Comparison of ENCODE assay signal across 27 cellular contexts in the genomic region with DNA sequence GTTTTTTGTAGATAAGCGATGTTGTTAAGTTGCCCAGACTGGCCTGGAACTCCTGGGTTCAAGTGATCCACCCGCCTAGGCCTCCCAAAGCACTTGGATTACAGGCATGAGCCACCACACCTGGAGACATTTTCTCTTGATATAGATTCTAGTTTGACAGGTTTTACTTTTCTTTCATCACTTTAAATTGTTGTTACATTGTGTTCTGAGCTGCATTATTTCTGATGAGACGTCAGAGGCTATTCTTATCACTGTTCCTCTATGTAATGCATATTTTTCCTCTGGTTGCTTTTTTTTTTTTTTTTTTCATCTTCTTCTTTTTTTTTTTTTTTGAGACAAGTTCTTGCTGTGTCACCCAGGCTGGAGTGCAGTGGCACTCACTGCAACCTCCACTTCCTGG.
"Had no signal": no experiment of that assay in that cellular context is flagged by ENCODE, and none has a peak within 500 bp of the region (broad histone marks: within the 10 kb centered on the region; RNA-seq: fewer than 3 reads in every experiment).

No MANE protein-coding gene starts in this region.

- H3K4me1 Mint-ChIP-seq: naive thymus-derived CD8-positive, alpha-beta T cell; nephron progenitor cell; stimulated activated effector memory CD8-positive, alpha-beta T cell treated with anti-CD3 and anti-CD28 coated beads, Interleukin-12 subunit alpha, Interleukin-12 subunit beta, amount 100 ng/mL, for 72 hours had no signal

- ATAC-seq: gastrocnemius medialis; left ventricle myocardium superior; lower lobe of right lung; naive thymus-derived CD8-positive, alpha-beta T cell; psoas muscle; right cardiac atrium; stimulated activated effector memory CD8-positive, alpha-beta T cell treated with anti-CD3 and anti-CD28 coated beads, Interleukin-12 subunit alpha, Interleukin-12 subunit beta, amount 100 ng/mL, for 72 hours had no signal

- DNase-seq: dermis blood vessel endothelial cell; effector memory CD4-positive, alpha-beta T cell; erythroblast; foreskin fibroblast; gastrocnemius medialis; head of caudate nucleus; left ventricle myocardium superior; lower lobe of right lung; naive thymus-derived CD8-positive, alpha-beta T cell; nephron progenitor cell; occipital lobe; ovary; posterior cingulate gyrus; psoas muscle; right cardiac atrium; sigmoid colon; stimulated activated CD4-positive, alpha-beta T cell treated with anti-CD3 and anti-CD28 coated beads, Interleukin-2, amount 100 ng/mL, for 24 hours; stimulated activated CD4-positive, alpha-beta T cell treated with anti-CD3 and anti-CD28 coated beads, Interleukin-4, amount 100 ng/mL, for 24 hours; stimulated activated naive CD4-positive, alpha-beta T cell treated with Interleukin-2 at 50 U/mL for 16 hours; stomach; thyroid gland; upper lobe of left lung had no signal

- H3K36me3 Mint-ChIP-seq: stimulated activated effector memory CD8-positive, alpha-beta T cell treated with anti-CD3 and anti-CD28 coated beads, Interleukin-12 subunit alpha, Interleukin-12 subunit beta, amount 100 ng/mL, for 72 hours had no signal

- FAIRE-seq: endothelial cell of umbilical vein, keratinocyte, urothelium cell line had no signal

- H3K27me3 ChIP-seq: gastrocnemius medialis, ovary, sigmoid colon, stomach, thyroid gland, upper lobe of left lung had no signal

- H3K27ac Mint-ChIP-seq: nephron progenitor cell; stimulated activated effector memory CD8-positive, alpha-beta T cell treated with anti-CD3 and anti-CD28 coated beads, Interleukin-12 subunit alpha, Interleukin-12 subunit beta, amount 100 ng/mL, for 72 hours had no signal

- H3K36me3 ChIP-seq: gastrocnemius medialis, lower lobe of right lung, ovary, sigmoid colon, stomach, thyroid gland, upper lobe of left lung had no signal

- H3K4me3 ChIP-seq: coronary artery, gastrocnemius medialis, lower lobe of right lung, ovary, psoas muscle, sigmoid colon, stomach, thyroid gland, upper lobe of left lung had no signal

- H3K4me3 Mint-ChIP-seq: naive thymus-derived CD8-positive, alpha-beta T cell; nephron progenitor cell; stimulated activated effector memory CD8-positive, alpha-beta T cell treated with anti-CD3 and anti-CD28 coated beads, Interleukin-12 subunit alpha, Interleukin-12 subunit beta, amount 100 ng/mL, for 72 hours had no signal

- H3K4me1 ChIP-seq: gastrocnemius medialis, lower lobe of right lung, psoas muscle, sigmoid colon, stomach, thyroid gland, upper lobe of left lung had no signal

- H3K9me3 ChIP-seq: gastrocnemius medialis, lower lobe of right lung, ovary, psoas muscle, sigmoid colon, stomach, thyroid gland, upper lobe of left lung had no signal

- H3K27ac ChIP-seq: coronary artery, gastrocnemius medialis, lower lobe of right lung, ovary, psoas muscle, sigmoid colon, stomach, thyroid gland, upper lobe of left lung had no signal
